Comparison of ENCODE assay signal across 8 cellular contexts in the genomic region with DNA sequence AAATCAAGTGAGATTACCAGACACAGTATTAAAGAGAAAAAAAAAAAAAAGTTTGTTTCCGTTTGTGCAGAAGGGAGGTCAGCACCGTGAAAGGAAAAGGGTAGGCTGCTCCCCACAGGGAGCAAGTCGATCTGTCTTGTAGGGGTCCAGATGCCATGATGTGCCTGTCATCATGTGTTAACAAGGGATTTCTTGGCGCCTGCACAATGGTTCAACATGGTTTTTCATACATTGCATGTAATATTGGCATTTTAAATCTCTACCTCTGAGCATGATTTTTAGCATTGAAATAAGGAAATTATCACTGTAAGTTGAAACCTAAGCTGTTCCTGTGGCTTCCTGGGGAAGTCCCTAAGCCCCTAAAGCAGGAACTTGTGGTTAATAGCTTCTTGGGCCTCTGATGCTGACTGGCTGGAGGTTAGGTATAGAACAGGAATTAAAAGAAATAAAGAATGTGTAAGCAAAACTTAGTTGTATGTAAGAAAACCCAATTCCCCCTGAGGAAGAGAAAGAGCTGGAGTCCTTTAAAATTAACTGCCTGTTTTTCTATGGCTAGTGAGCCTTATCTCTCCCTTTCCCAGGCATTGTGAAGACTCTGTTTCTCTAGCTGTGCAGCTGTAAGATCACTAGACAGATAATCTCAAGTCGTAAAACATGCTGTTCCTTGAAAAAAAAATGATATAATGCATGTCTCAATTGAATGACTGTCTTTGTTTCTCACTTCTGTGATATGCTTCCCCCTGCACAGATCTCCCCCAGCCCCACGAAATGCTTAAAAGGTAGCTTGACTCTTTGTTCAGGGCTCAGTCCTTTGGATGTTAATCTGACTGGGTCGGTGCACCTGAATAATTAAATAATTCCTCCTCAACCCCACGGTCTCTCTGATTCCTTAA. TPM values are rescaled to one million over a fixed set of nuclear protein-coding genes. Genes with fewer than 3 reads are reported as not detected.
DNase-seq lines count a peak whose midpoint lies in the region; ATAC-seq, FAIRE-seq and TF ChIP-seq lines count a peak whose summit lies in the region.

No MANE protein-coding gene starts in this region.

- H3K9ac ChIP-seq in GM12878 (ENCODE audit: control insufficient read depth, insufficient read depth, low read length) = peak overlapping the region; percentile 42

- H4K20me1 ChIP-seq in GM12878 (ENCODE audit: control insufficient read depth, insufficient read depth) = no peaks in the 10 kb centered on the region

- H3K4me3 Mint-ChIP-seq in nephron progenitor cell (no peak overlapping the region), WTC11 (no peak overlapping the region)

- in situ Hi-C loops in GM12878 (cut with MboI) = no loop called here

- peaks cover 23% of the 10 kb centered on the region for H3K4me1 ChIP-seq in GM12878 (ENCODE audit: control insufficient read depth, insufficient read depth, low read length)

- ATAC-seq in GM12878 = peak; percentile 79
- no peak for ATAC-seq in WTC11

- H2AFZ ChIP-seq in GM12878 (ENCODE audit: control insufficient read depth, low read depth, low read length) = peak overlapping the region; percentile 65

- WGBS in GM12878 (ENCODE audit: insufficient coverage, insufficient replicate concordance, low lambda C conversion rate, missing lambda C conversion rate) = 8% methylated on average over 8 of the region's 8 CpGs

- H3K4me3 ChIP-seq in HFF-Myc (replicated peaks; ENCODE audit: low read depth, low read length) (no peak overlapping the region), GM12878 (peak overlapping the region; percentile 47), H7 (ENCODE audit: insufficient read depth, low read depth, low read length) (no peak overlapping the region)

- CTCF ChIA-PET in GM10248 (lab: Yijun Ruan, JAX) (interaction anchor here (0.7 to 1.6 kb wide), 6 partner anchors 10 to 29 kb away, joined by 3 to 15 read pairs (median 4); partner anchors contain the start of gene PSMC4), GM12878 (lab: Yijun Ruan, JAX) (interaction anchor here (0.5 to 6.4 kb wide), 8 partner anchors 10 to 267 kb away, joined by 3 to 84 read pairs (median 4); partner anchors contain the start of gene PSMC4), WTC11 (lab: Charles Lee) (interaction anchor here (0.8 kb wide), 1 partner anchor 9 kb away, joined by 3 read pairs; no protein-coding TSS in a partner anchor)

- no peaks in the 10 kb centered on the region for H3K79me2 ChIP-seq in GM12878 (ENCODE audit: control insufficient read depth, insufficient read depth, low read length)

- peaks cover 20% of the 10 kb centered on the region for H3K9me3 Mint-ChIP-seq in nephron progenitor cell
- H3K9me3 Mint-ChIP-seq in WTC11 = no peaks in the 10 kb centered on the region

- H3K36me3 Mint-ChIP-seq in nephron progenitor cell (ENCODE audit: low read depth) (no peaks in the 10 kb centered on the region), WTC11 (no peaks in the 10 kb centered on the region)

- peak overlapping the region; percentile 34 for H3K27ac Mint-ChIP-seq in nephron progenitor cell
- H3K27ac Mint-ChIP-seq in WTC11 = no peak overlapping the region

- POLR2A ChIA-PET in GM10248 (lab: Yijun Ruan, JAX) (interaction anchor here (0.6 kb wide), 1 partner anchor 113 kb away, joined by 3 read pairs; no protein-coding TSS in a partner anchor), GM12878 (lab: Charles Lee) (interaction anchor here (0.5 to 7.1 kb wide), 13 partner anchors 10 to 192 kb away, joined by 3 to 64 read pairs (median 4); partner anchors contain the start of genes DYRK1B and PSMC4), WTC11 (lab: Charles Lee) (no interaction called here)

- H3K9me3 ChIP-seq in GM12878 (replicated peaks; ENCODE audit: control insufficient read depth, insufficient read depth, low read length) = no peaks in the 10 kb centered on the region; the same call in 1 of the 3 replicates

- intact Hi-C loops in GM12878 (cut with micrococcal nuclease; ENCODE audit: unreplicated experiment) = loop anchor here (2.0 kb wide), 1 partner anchor 29 kb away; the partner anchor contains the start of gene PSMC4

- peak overlapping the region; percentile 84 for H3K27ac ChIP-seq in GM12878 (ENCODE audit: control insufficient read depth, insufficient read depth)

- H3K4me2 ChIP-seq in GM12878 (ENCODE audit: control insufficient read depth, insufficient read depth) = peak overlapping the region; percentile 93

- peak; percentile 51 for DNase-seq in GM10248 (ENCODE audit: extremely low spot score)
- DNase-seq in HFF-Myc (ENCODE audit: extremely low read depth, low read depth) = peak; percentile 9
- peak; percentile 82 for DNase-seq in GM12878 (ENCODE audit: low read depth, low spot score)
- no peak for DNase-seq in nephron progenitor cell
- no peak for DNase-seq in SW480 (ENCODE audit: low spot score)
- DNase-seq in WTC11 (ENCODE audit: low spot score) = no peak
- no peak for DNase-seq in H7

- H3K27me3 Mint-ChIP-seq in nephron progenitor cell (ENCODE audit: low read depth, poor library complexity) = peaks cover 16% of the 10 kb centered on the region
- H3K27me3 Mint-ChIP-seq in WTC11 (ENCODE audit: low read depth) = no peaks in the 10 kb centered on the region

- RAD21 ChIA-PET in GM12878 (lab: Charles Lee; ENCODE audit: unreplicated experiment) = interaction anchor here (0.7 to 3.9 kb wide), 9 partner anchors 10 to 1324 kb away, joined by 3 to 73 read pairs (median 4); partner anchors contain the start of genes PSMC4 and ZNF546

- 0 out of 4 replicates have a peak, but pooled peaks of 1 of the 2 experiments have one; percentile 38 for TF ChIP-seq EP300 in GM12878 (IDR thresholded peaks at IDR 0.05; ENCODE audit: borderline replicate concordance in 1 of 2, control insufficient read depth in 1 of 2, low read depth in 2 of 2, low read length in 2 of 2)

- TF ChIP-seq POLR2A in Raji (IDR thresholded peaks at IDR 0.05; ENCODE audit: insufficient read depth, low read depth, low read length) = peak; percentile 29; the same call in 1 of the 2 replicates
- TF ChIP-seq POLR2A in GM12878 (IDR thresholded peaks at IDR 0.05; ENCODE audit: low read depth, low read length) = no peak

- TF ChIP-seq RAD21 in GM12878 (IDR thresholded peaks at IDR 0.05; ENCODE audit: insufficient read depth, low read depth, low read length) = no peak

- BruUV-seq in GM12878 (replicated peaks; lab: Mats Ljungman, UMichigan) = TSS peak; percentile 91

- no peaks in the 10 kb centered on the region for H3K36me3 ChIP-seq in GM12878 (ENCODE audit: control insufficient read depth in 2 of 2, insufficient read depth in 2 of 2, low read length in 1 of 2)
- no peaks in the 10 kb centered on the region for H3K36me3 ChIP-seq in H7 (replicated peaks; ENCODE audit: control insufficient read depth, insufficient read depth, low read length)

- H3K4me1 Mint-ChIP-seq in nephron progenitor cell (peaks cover 21% of the 10 kb centered on the region), WTC11 (0 out of 2 replicates have a peak, but pooled peaks cover 12% of the 10 kb centered on the region)

- SMC1A ChIA-PET in GM12878 (lab: Charles Lee; ENCODE audit: uncharacterized antibody, unreplicated experiment) = interaction anchor here (0.6 to 9.6 kb wide), 14 partner anchors 10 to 269 kb away, joined by 3 to 115 read pairs (median 4); partner anchors contain the start of genes PSMC4 and ZNF780B

- peak; percentile 72 for FAIRE-seq in GM12878 (lab: Jason Lieb, UNC)

- TF ChIP-seq CTCF in GM10248 (IDR thresholded peaks at IDR 0.05; ENCODE audit: control extremely low read depth, extremely low read depth, low read depth, missing control alignments) = no peak
- no peak for TF ChIP-seq CTCF in HFF-Myc (IDR thresholded peaks at IDR 0.05; ENCODE audit: low read depth, low read length, missing control alignments)
- no peak for TF ChIP-seq CTCF in GM12878 (IDR thresholded peaks at IDR 0.05 in 2 of 3, conservative IDR thresholded peaks at IDR 0.05 in 1 of 3; ENCODE audit: control insufficient read depth in 2 of 3, extremely low read depth in 1 of 3, insufficient read depth in 1 of 3, low read depth in 3 of 3, low read length in 3 of 3)
- TF ChIP-seq CTCF in nephron progenitor cell (IDR thresholded peaks at IDR 0.05) = no peak
- TF ChIP-seq CTCF in WTC11 (IDR thresholded peaks at IDR 0.05) = no peak

- no peaks in the 10 kb centered on the region for H3K27me3 ChIP-seq in GM12878 (replicated peaks in 1 of 2; ENCODE audit: control insufficient read depth in 2 of 2, insufficient read depth in 2 of 2, low read length in 1 of 2)
- H3K27me3 ChIP-seq in H7 (ENCODE audit: control insufficient read depth, insufficient read depth, low read length) = no peaks in the 10 kb centered on the region

RNA-seq across cellular contexts. Expression of gene FCGBP, which starts 7.4 kb away (rescaled TPM):
- 6.3 and 7.3 TPM in 2 replicates for total RNA-seq in GM12878 (2013; cell fraction: nucleolus; rRNA removed)
- total RNA-seq in GM12878 (2014; rRNA removed) (0.38 and 0.56 TPM in 2 replicates), GM12878 (2014; rRNA removed; fragmentation: Illumina TruSeq; extraction: Trizol) (0.41 and 0.45 TPM in 2 replicates), GM12878 (2021) (2.6 and 3.2 TPM in 2 replicates), WTC11 (2021) (2.8 to 4.4 TPM (median 3.5 TPM) in 3 replicates)
- polyA plus RNA-seq in GM12878 (2011; ENCODE audit: low read depth) = 0.20 TPM
- polyA plus RNA-seq in GM12878 (2011; rRNA removed) (0.19 and 0.30 TPM in 2 replicates), GM12878 (2014; fragmentation: Illumina TruSeq; extraction: Trizol) (0.19 TPM in 1 of 2 replicates, not detected in the other), GM12878 (2014; fragmentation: Nextera tagmentation; extraction: Ambion mirVana) (under 1 TPM in 1 of 2 experiments, not detected in 1; 0.02 TPM), GM12878 (2014; rRNA removed) (0.73 and 1.0 TPM in 2 replicates), GM12878 (2016; fragmentation: Nextera tagmentation; extraction: Ambion mirVana) (under 1 TPM in 1 of 2 experiments, not detected in 1; 0.21 TPM)
- 0.60 and 0.77 TPM in 2 replicates for polyA plus RNA-seq in GM12878 (2011; cell fraction: cytosol; rRNA removed)
- 3.6 and 3.9 TPM in 2 replicates for polyA plus RNA-seq in GM12878 (2011; cell fraction: nucleus; rRNA removed)
- 0.70 and 1.1 TPM in 2 replicates for polyA plus RNA-seq in GM12878 (2012)
- polyA minus RNA-seq in GM12878 (2011; rRNA and poly(A)+ RNA removed) = 1.1 and 2.5 TPM in 2 replicates
- polyA minus RNA-seq in GM12878 (2011; cell fraction: cytosol; rRNA and poly(A)+ RNA removed) = 0.62 and 0.80 TPM in 2 replicates
- polyA minus RNA-seq in GM12878 (2011; cell fraction: nucleus; rRNA and poly(A)+ RNA removed) = 1.6 and 3.2 TPM in 2 replicates
- total RNA-seq in H7 (2014; rRNA removed; shearing (Covaris generic)) = 0.10 and 0.22 TPM in 2 replicates

RNA-seq across cellular contexts. Expression of gene PSMC4, which starts 29.1 kb away (rescaled TPM):
- total RNA-seq in GM12878 (2013; cell fraction: nucleolus; rRNA removed) = 32.5 and 41.0 TPM in 2 replicates
- total RNA-seq in GM12878 (2014; rRNA removed) = 134 and 138 TPM in 2 replicates
- total RNA-seq in GM12878 (2014; rRNA removed; fragmentation: Illumina TruSeq; extraction: Trizol) = 97.2 and 103 TPM in 2 replicates
- 109 TPM in 2 replicates for total RNA-seq in GM12878 (2021)
- polyA plus RNA-seq in GM12878 (2011; ENCODE audit: low read depth) = 54.1 TPM
- polyA plus RNA-seq in GM12878 (2011; rRNA removed) = 20.9 and 55.2 TPM in 2 replicates
- polyA plus RNA-seq in GM12878 (2011; cell fraction: cytosol; rRNA removed) = 63.6 and 73.3 TPM in 2 replicates
- polyA plus RNA-seq in GM12878 (2011; cell fraction: nucleus; rRNA removed) = 99.5 and 124 TPM in 2 replicates
- 63.5 and 80.8 TPM in 2 replicates for polyA plus RNA-seq in GM12878 (2012)
- polyA plus RNA-seq in GM12878 (2014; fragmentation: Illumina TruSeq; extraction: Trizol) = 87.6 and 115 TPM in 2 replicates
- polyA plus RNA-seq in GM12878 (2014; fragmentation: Nextera tagmentation; extraction: Ambion mirVana) = 100 to 1,000 TPM; 203 to 328 TPM
- polyA plus RNA-seq in GM12878 (2014; rRNA removed) = 84.1 and 99.7 TPM in 2 replicates
- 100 to 1,000 TPM; 176 to 182 TPM for polyA plus RNA-seq in GM12878 (2016; fragmentation: Nextera tagmentation; extraction: Ambion mirVana)
- 30.6 and 33.3 TPM in 2 replicates for polyA minus RNA-seq in GM12878 (2011; rRNA and poly(A)+ RNA removed)
- polyA minus RNA-seq in GM12878 (2011; cell fraction: cytosol; rRNA and poly(A)+ RNA removed) = 16.7 and 27.0 TPM in 2 replicates
- polyA minus RNA-seq in GM12878 (2011; cell fraction: nucleus; rRNA and poly(A)+ RNA removed) = 17.2 and 25.8 TPM in 2 replicates
- total RNA-seq in WTC11 (2021) = 96.7 to 105 TPM (median 97.2 TPM) in 3 replicates
- total RNA-seq in H7 (2014; rRNA removed; shearing (Covaris generic)) = 153 and 227 TPM in 2 replicates

RNA-seq across cellular contexts. Expression of gene ZNF546, which starts 55.0 kb away (rescaled TPM):
- 32.2 and 35.0 TPM in 2 replicates for total RNA-seq in GM12878 (2013; cell fraction: nucleolus; rRNA removed)
- total RNA-seq in GM12878 (2014; rRNA removed) = 4.1 and 6.1 TPM in 2 replicates
- 3.4 and 4.3 TPM in 2 replicates for total RNA-seq in GM12878 (2014; rRNA removed; fragmentation: Illumina TruSeq; extraction: Trizol)
- 3.2 and 3.3 TPM in 2 replicates for total RNA-seq in GM12878 (2021)
- 0.52 TPM for polyA plus RNA-seq in GM12878 (2011; ENCODE audit: low read depth)
- 3.4 and 7.0 TPM in 2 replicates for polyA plus RNA-seq in GM12878 (2011; rRNA removed)
- polyA plus RNA-seq in GM12878 (2011; cell fraction: cytosol; rRNA removed) = 1.1 and 1.4 TPM in 2 replicates
- 2.4 TPM in 2 replicates for polyA plus RNA-seq in GM12878 (2011; cell fraction: nucleus; rRNA removed)
- polyA plus RNA-seq in GM12878 (2012) = 0.92 and 3.1 TPM in 2 replicates
- polyA plus RNA-seq in GM12878 (2014; fragmentation: Illumina TruSeq; extraction: Trizol) = 2.1 and 3.6 TPM in 2 replicates
- polyA plus RNA-seq in GM12878 (2014; fragmentation: Nextera tagmentation; extraction: Ambion mirVana) = 1 to 10 TPM in 1 of 2 experiments, under 1 TPM in 1; 0.88 to 1.4 TPM
- 1.4 and 2.0 TPM in 2 replicates for polyA plus RNA-seq in GM12878 (2014; rRNA removed)
- polyA plus RNA-seq in GM12878 (2016; fragmentation: Nextera tagmentation; extraction: Ambion mirVana) = 1 to 10 TPM; 1.6 to 2.7 TPM
- 6.6 and 10.4 TPM in 2 replicates for polyA minus RNA-seq in GM12878 (2011; rRNA and poly(A)+ RNA removed)
- polyA minus RNA-seq in GM12878 (2011; cell fraction: cytosol; rRNA and poly(A)+ RNA removed) = 2.1 and 4.0 TPM in 2 replicates
- polyA minus RNA-seq in GM12878 (2011; cell fraction: nucleus; rRNA and poly(A)+ RNA removed) = 3.0 and 4.8 TPM in 2 replicates
- total RNA-seq in WTC11 (2021) = 1.1 to 2.1 TPM (median 1.1 TPM) in 3 replicates
- total RNA-seq in H7 (2014; rRNA removed; shearing (Covaris generic)) = 1.2 and 2.8 TPM in 2 replicates

Comparison
In these comparisons a context has a peak if more than half of its experiments do, and no peak if none do; other contexts are left out.
1. DNase-seq: peak in GM10248 (single experiment), HFF-Myc (single experiment) and GM12878 (single experiment); none in nephron progenitor cell (single experiment), SW480 (single experiment), WTC11 (single experiment) and H7 (single experiment).